10 cellular contexts compared by ENCODE assay signal in genomic region chrX:72349190-72349589, GRCh38. TPM values are rescaled to one million over a fixed set of nuclear protein-coding genes. Genes with fewer than 3 reads are reported as not detected.
DNase-seq lines count a peak whose midpoint lies in the region; ATAC-seq, FAIRE-seq and TF ChIP-seq lines count a peak whose summit lies in the region.
"Had no signal": no experiment of that assay in that cellular context is flagged by ENCODE, and none has a peak within 500 bp of the region (broad histone marks: within the 10 kb centered on the region; RNA-seq: fewer than 3 reads in every experiment).

No MANE protein-coding gene starts in this region.

- TF ChIP-seq POLR2A in GM12891 (IDR thresholded peaks at IDR 0.05; ENCODE audit: low read depth, low read length): no peak

- peak; percentile 78 for FAIRE-seq in GM12891 (lab: Jason Lieb, UNC)

- peak; percentile 5 for DNase-seq in GM12891 (ENCODE audit: insufficient read length, low spot score)
- peak; percentile 25 for DNase-seq in RKO (ENCODE audit: low spot score)
- DNase-seq in SIG-M5 (lab: John Stamatoyannopoulos, UW): no peak
- no peak for DNase-seq in nucleus accumbens (lab: John Stamatoyannopoulos, UW)
- no peak for DNase-seq in epidermal melanocyte (ENCODE audit: insufficient read length, low spot score)
- DNase-seq in NCI-H524 (lab: John Stamatoyannopoulos, UW): no peak
- DNase-seq: hypothalamus had no signal

- ATAC-seq in GM18909 (IDR thresholded peaks at IDR 0.05; ENCODE audit: poor library complexity, unreplicated experiment) (peak; percentile 94), HG02678 (IDR thresholded peaks at IDR 0.05; ENCODE audit: unreplicated experiment) (peak; percentile 55)
- ATAC-seq: Panc1 had no signal

TF ChIP-seq in GM12891, 5 proteins besides CTCF, POLR2A, EP300 and RAD21:
- TF ChIP-seq TAF1 (IDR thresholded peaks at IDR 0.05; ENCODE audit: low read depth, low read length): no peak
- peak; percentile 64; the same call in 1 of the 2 replicates for TF ChIP-seq POU2F2 (IDR thresholded peaks at IDR 0.05; ENCODE audit: low read depth, low read length)

RNA-seq across cellular contexts. Expression of gene CITED1, which starts 43.5 kb away (rescaled TPM):
- polyA plus RNA-seq in GM12891 (2012; ENCODE audit: low read depth, missing spikeins): not detected

Comparison
In these comparisons a context has a peak if more than half of its experiments do, and no peak if none do; other contexts are left out.
1. DNase-seq: peak in GM12891 (single experiment) and RKO (single experiment); none in SIG-M5 (single experiment), nucleus accumbens (0 of 56), epidermal melanocyte (single experiment) and NCI-H524 (0 of 2).